In genomic region chr5:140255460-140256157, GRCh38 we compare ENCODE assay signal across 23 cellular contexts.
"Had no signal": no experiment of that assay in that cellular context is flagged by ENCODE, and none has a peak within 500 bp of the region (broad histone marks: within the 10 kb centered on the region; RNA-seq: fewer than 3 reads in every experiment).

No MANE protein-coding gene starts in this region.

- DNase-seq: dermis blood vessel endothelial cell; effector memory CD4-positive, alpha-beta T cell; head of caudate nucleus; kidney; natural killer cell; occipital lobe; ovary; posterior cingulate gyrus; retina; right lobe of liver; small intestine; stimulated activated CD4-positive, alpha-beta T cell treated with anti-CD3 and anti-CD28 coated beads, Interleukin-15, amount 100 ng/mL, for 24 hours; stimulated activated CD4-positive, alpha-beta T cell treated with anti-CD3 and anti-CD28 coated beads, Interleukin-4, amount 100 ng/mL, for 1 hour; stimulated activated naive CD8-positive, alpha-beta T cell treated with anti-CD3 and anti-CD28 coated beads, Interleukin-15, Interleukin-2, amounts not matched to agents 100 U/mL and 50 U/mL, for 24 hours; upper lobe of left lung had no signal

- H3K4me3 ChIP-seq: coronary artery, hepatocyte, lung, ovary, right lobe of liver, thoracic aorta, tibial nerve, upper lobe of left lung had no signal

- H3K4me1 ChIP-seq: right lobe of liver had no signal

- H3K4me3 Mint-ChIP-seq: memory B cell; natural killer cell; stimulated activated memory B cell treated with anti-CD40 and anti-IgM and Interleukin-4, amounts not matched to agents 10 μg/mL and 1 μg/mL and 100 μg/mL, for 72 hours had no signal

- ATAC-seq: left lobe of liver; natural killer cell; right lobe of liver; stimulated activated memory B cell treated with anti-CD40 and anti-IgM and Interleukin-4, amounts not matched to agents 10 μg/mL and 1 μg/mL and 100 μg/mL, for 72 hours; stimulated activated naive CD8-positive, alpha-beta T cell treated with anti-CD3 and anti-CD28 coated beads, Interleukin-15, Interleukin-2, amounts not matched to agents 100 U/mL and 50 U/mL, for 24 hours had no signal

- H3K36me3 ChIP-seq: ovary, right lobe of liver had no signal

- H3K27ac Mint-ChIP-seq: memory B cell; natural killer cell; stimulated activated memory B cell treated with anti-CD40 and anti-IgM and Interleukin-4, amounts not matched to agents 10 μg/mL and 1 μg/mL and 100 μg/mL, for 72 hours had no signal

- H3K4me2 ChIP-seq: hepatocyte had no signal

- H3K27ac ChIP-seq: coronary artery, hepatocyte, ovary, right lobe of liver, thoracic aorta, tibial nerve had no signal

- H3K27me3 ChIP-seq: hepatocyte, ovary, right lobe of liver, tibial nerve, upper lobe of left lung had no signal

- H3K9me3 Mint-ChIP-seq: memory B cell; natural killer cell; stimulated activated memory B cell treated with anti-CD40 and anti-IgM and Interleukin-4, amounts not matched to agents 10 μg/mL and 1 μg/mL and 100 μg/mL, for 72 hours had no signal

- H3K27me3 Mint-ChIP-seq: memory B cell; stimulated activated memory B cell treated with anti-CD40 and anti-IgM and Interleukin-4, amounts not matched to agents 10 μg/mL and 1 μg/mL and 100 μg/mL, for 72 hours had no signal

- H3K9me3 ChIP-seq: ovary, right lobe of liver, thoracic aorta, tibial nerve, upper lobe of left lung had no signal
